15 cellular contexts compared by ENCODE assay signal in the genomic region with DNA sequence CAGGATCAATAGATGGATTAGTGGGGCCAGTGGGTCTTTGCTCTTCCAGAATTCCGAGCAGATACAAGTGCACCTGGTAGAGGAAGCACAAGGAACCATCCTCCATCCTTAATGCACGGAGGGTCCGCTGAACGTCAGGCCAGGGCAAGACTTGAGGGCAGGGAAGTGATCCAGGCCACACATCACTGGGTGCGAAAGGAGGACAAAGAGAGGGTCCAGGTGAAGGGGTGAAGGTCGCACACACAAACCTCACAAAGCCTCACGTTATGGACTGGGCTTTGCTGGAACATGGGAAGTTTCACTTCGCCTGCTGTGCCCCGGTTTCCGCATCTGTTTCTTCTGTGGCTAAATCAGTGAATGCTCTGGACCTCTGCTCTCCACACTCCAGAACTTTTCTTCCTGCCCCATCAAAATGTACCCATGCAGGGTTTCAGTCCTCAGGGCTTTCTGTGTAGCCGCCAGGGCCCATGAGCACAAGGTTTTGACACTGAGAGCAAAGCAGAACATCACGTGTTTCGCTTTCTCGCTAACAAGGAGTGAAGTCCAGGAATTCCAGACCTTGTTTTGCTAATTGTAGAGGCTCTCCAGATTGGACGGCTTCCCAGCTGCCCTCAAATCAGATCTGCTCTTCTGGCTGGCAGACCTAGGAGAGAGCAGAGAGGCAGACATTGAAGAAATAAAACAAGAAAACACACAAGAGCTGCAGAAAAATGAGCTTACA. TPM values are rescaled to one million over a fixed set of nuclear protein-coding genes. Genes with fewer than 3 reads are reported as not detected.
A peak's percentile ranks its signal among the peaks of the same experiment; 100 is the strongest.
DNase-seq lines count a peak whose midpoint lies in the region; ATAC-seq, FAIRE-seq and TF ChIP-seq lines count a peak whose summit lies in the region.
"Had no signal": no experiment of that assay in that cellular context is flagged by ENCODE, and none has a peak within 500 bp of the region (broad histone marks: within the 10 kb centered on the region; RNA-seq: fewer than 3 reads in every experiment).

No MANE protein-coding gene starts in this region.

- no peak for TF ChIP-seq CTCF in HepG2 (CRISPR knock-in tag; IDR thresholded peaks at IDR 0.05)
- TF ChIP-seq CTCF in testis (IDR thresholded peaks at IDR 0.05) = no peak

- ATAC-seq in HepG2 = peak; percentile 90
- no peak for ATAC-seq in HG03159 (IDR thresholded peaks at IDR 0.05; ENCODE audit: unreplicated experiment)
- ATAC-seq: stimulated activated naive CD8-positive, alpha-beta T cell treated with anti-CD3 and anti-CD28 coated beads, Interleukin-15, amount 100 ng/mL, for 72 hours had no signal

- DNase-seq in RPMI7951 (ENCODE audit: low read depth) (peak; percentile 57), fibroblast of peridontal ligament (ENCODE audit: extremely low read depth) (peak; percentile 18), HepG2 (ENCODE audit: low spot score) (peak; percentile 76), testis (peak; percentile 64), NCI-H1417 treated with DMSO at 0.1 percent for 48 hours (lab: John Stamatoyannopoulos, UW) (no peak), GM03348 (ENCODE audit: low spot score) (no peak)
- DNase-seq: activated CD8-positive, alpha-beta memory T cell treated with anti-CD3 and anti-CD28 coated beads, Interleukin-2, amount 50 U/mL, for 48 hours; CD4-positive, alpha-beta T cell; NCI-H146; NCI-H526; SJCRH30; stimulated activated naive CD8-positive, alpha-beta T cell treated with anti-CD3 and anti-CD28 coated beads, Interleukin-15, amount 100 ng/mL, for 72 hours had no signal

- H2AFZ ChIP-seq in HepG2 (ENCODE audit: low read length) = peak overlapping the region; percentile 43

- H3K36me3 ChIP-seq in HepG2 (replicated peaks in 1 of 2; ENCODE audit: control insufficient read depth in 1 of 2, insufficient read depth in 2 of 2, low read length in 2 of 2) (no peaks in the 10 kb centered on the region), testis (ENCODE audit: low read depth, missing control alignments) (no peaks in the 10 kb centered on the region)
- H3K36me3 ChIP-seq: adrenal gland, SJCRH30 had no signal

- H3K9me3 ChIP-seq in HepG2 (ENCODE audit: low read length) (peaks cover 8% of the 10 kb centered on the region), testis (no peaks in the 10 kb centered on the region)

- CTCF ChIA-PET in HepG2 (lab: Yijun Ruan, JAX; ENCODE audit: low intra/inter-chr PET ratio, low total read pairs) = no interaction called here

- WGBS in HepG2 (ENCODE audit: low lambda C conversion rate) = 15% methylated on average over 12 of the region's 15 CpGs
- WGBS in testis, 2 donors = 52 to 62% methylated on average over 15 of the region's 15 CpGs

- no peak overlapping the region; the same call in 1 of the 2 replicates for H3K9ac ChIP-seq in HepG2 (ENCODE audit: insufficient read depth, low read depth, low read length)

- peak; percentile 90 for FAIRE-seq in HepG2 (lab: Jason Lieb, UNC)

- in situ Hi-C loops in HepG2 (cut with HindIII; ENCODE audit: extremely low pct_ligation_motif_present, low pct_unique_long_range_greater_than_20kb) = no loop called here

- H3K4me2 ChIP-seq in HepG2 (ENCODE audit: low read depth, low read length) = peak overlapping the region; percentile 67

- POLR2A ChIA-PET in HepG2 (lab: Yijun Ruan, JAX) = no interaction called here

- TF ChIP-seq RAD21 in HepG2 (CRISPR knock-in tag; IDR thresholded peaks at IDR 0.05) = no peak

- H3K27ac ChIP-seq in HepG2 (ENCODE audit: extremely low read length, insufficient read depth, low read length) = peak overlapping the region; percentile 43
- no peak overlapping the region for H3K27ac ChIP-seq in testis
- H3K27ac ChIP-seq: adrenal gland, SJCRH30 had no signal

- H3K27me3 ChIP-seq in HepG2 (ENCODE audit: control insufficient read depth in 1 of 2, insufficient read depth in 2 of 2, low read length in 2 of 2) (no peaks in the 10 kb centered on the region), testis (no peaks in the 10 kb centered on the region)
- H3K27me3 ChIP-seq: adrenal gland, SJCRH30 had no signal

- peaks cover 21% of the 10 kb centered on the region for H3K4me1 ChIP-seq in HepG2 (ENCODE audit: insufficient read depth, low read length)
- H3K4me1 ChIP-seq in testis = no peaks in the 10 kb centered on the region
- H3K4me1 ChIP-seq: adrenal gland, SJCRH30 had no signal

- peak overlapping the region in 1 of 3 experiments; percentile 37; a peak in 2 of 6 replicates for H3K4me3 ChIP-seq in HepG2 (replicated peaks in 1 of 3; ENCODE audit: insufficient read depth in 1 of 3, low read depth in 2 of 3, low read length in 3 of 3)
- H3K4me3 ChIP-seq in testis = no peak overlapping the region
- H3K4me3 ChIP-seq: adrenal gland, SJCRH30 had no signal

- TF ChIP-seq POLR2A in HepG2 (IDR thresholded peaks at IDR 0.05; ENCODE audit: insufficient read depth in 1 of 2, low read depth in 2 of 2, low read length in 2 of 2) (no peak), testis (IDR thresholded peaks at IDR 0.05) (no peak)

- TF ChIP-seq EP300 in HepG2 (IDR thresholded peaks at IDR 0.05; ENCODE audit: low read depth in 2 of 2, low read length in 2 of 2) = no peak
- no peak for TF ChIP-seq EP300 in HepG2 (CRISPR knock-in tag; IDR thresholded peaks at IDR 0.05; ENCODE audit: borderline replicate concordance)

- no TSS peak for BruUV-seq in HepG2 (replicated peaks; lab: Mats Ljungman, UMichigan)

- H4K20me1 ChIP-seq in HepG2 (ENCODE audit: insufficient read depth, low read length) = no peaks in the 10 kb centered on the region

- intact Hi-C loops in HepG2 (cut with micrococcal nuclease; ENCODE audit: unreplicated experiment) (no loop called here), testis (cut with DNase I; ENCODE audit: low total_unique reads) (no loop called here)

- no peaks in the 10 kb centered on the region for H3K79me2 ChIP-seq in HepG2 (ENCODE audit: insufficient read depth, low read length)

TF ChIP-seq in HepG2, 621 proteins besides CTCF, POLR2A, EP300 and RAD21 (continues in another document):
- peak; percentile 41; the same call in 1 of the 2 replicates for TF ChIP-seq USF2 (IDR thresholded peaks at IDR 0.05; ENCODE audit: low read depth, low read length)
- TF ChIP-seq USF2 (CRISPR knock-in tag; IDR thresholded peaks at IDR 0.05; ENCODE audit: borderline replicate concordance) = peak; percentile 71; the same call in 1 of the 2 replicates
- peak; percentile 59; the same call in 1 of the 2 replicates for TF ChIP-seq MIXL1 (CRISPR knock-in tag; IDR thresholded peaks at IDR 0.05)
- no peak for TF ChIP-seq ARHGAP35 (CRISPR knock-in tag; IDR thresholded peaks at IDR 0.05; ENCODE audit: borderline replicate concordance)
- no peak for TF ChIP-seq ZNF282 (IDR thresholded peaks at IDR 0.05; ENCODE audit: partially characterized antibody)
- no peak for TF ChIP-seq ZNF768 (CRISPR knock-in tag; IDR thresholded peaks at IDR 0.05)
- peak; percentile 77 for TF ChIP-seq TEAD3 (CRISPR knock-in tag; optimal IDR thresholded peaks at IDR 0.05; ENCODE audit: borderline replicate concordance)
- peak; percentile 28; the same call in 1 of the 2 replicates for TF ChIP-seq GFI1 (CRISPR knock-in tag; IDR thresholded peaks at IDR 0.05; ENCODE audit: borderline replicate concordance)
- no peak for TF ChIP-seq MAFK (conservative IDR thresholded peaks at IDR 0.05 in 1 of 2, IDR thresholded peaks at IDR 0.05 in 1 of 2; ENCODE audit: low read length in 2 of 2)
- peak; percentile 42; the same call in 1 of the 2 replicates for TF ChIP-seq PHF21A (CRISPR knock-in tag; IDR thresholded peaks at IDR 0.05)
- no peak for TF ChIP-seq TP53 (CRISPR knock-in tag; conservative IDR thresholded peaks at IDR 0.05)

RNA-seq across cellular contexts. Expression of gene KLF15, which starts 56.3 kb away (rescaled TPM):
- 0.59 and 0.72 TPM in 2 replicates for total RNA-seq in RPMI7951 (2014; rRNA removed; shearing (Covaris generic))
- 5.4 and 7.8 TPM in 2 replicates for total RNA-seq in HepG2 (2016; rRNA removed; fragmentation: Illumina TruSeq; extraction: Trizol)
- total RNA-seq in HepG2 (2016; cell fraction: cytosol; rRNA removed; fragmentation: Illumina TruSeq; extraction: Trizol; ENCODE audit: low read depth) = 1.1 and 1.4 TPM in 2 replicates
- total RNA-seq in HepG2 (2016; cell fraction: insoluble cytoplasmic fraction; rRNA removed; fragmentation: Illumina TruSeq; extraction: Trizol) = 5.0 and 8.2 TPM in 2 replicates
- total RNA-seq in HepG2 (2016; cell fraction: membrane; rRNA removed; fragmentation: Illumina TruSeq; extraction: Trizol) = 3.1 and 3.8 TPM in 2 replicates
- total RNA-seq in HepG2 (2016; cell fraction: nucleus; rRNA removed; fragmentation: Illumina TruSeq; extraction: Trizol) = 6.2 and 8.6 TPM in 2 replicates
- polyA plus RNA-seq in HepG2 (2011; rRNA removed) = 5.3 and 7.1 TPM in 2 replicates
- polyA plus RNA-seq in HepG2 (2011; cell fraction: cytosol; rRNA removed) = 3.5 and 8.6 TPM in 2 replicates
- 10.1 and 15.9 TPM in 2 replicates for polyA plus RNA-seq in HepG2 (2011; cell fraction: nucleus; rRNA removed)
- 3.1 and 3.5 TPM in 2 replicates for polyA plus RNA-seq in HepG2 (2012)
- 0.46 and 0.59 TPM in 2 replicates for polyA plus RNA-seq in HepG2 (2016; cell fraction: cytosol; fragmentation: Illumina TruSeq; extraction: Trizol; ENCODE audit: low read depth)
- polyA plus RNA-seq in HepG2 (2016; cell fraction: insoluble cytoplasmic fraction; fragmentation: Illumina TruSeq; extraction: Trizol; ENCODE audit: low read depth) = 5.6 and 7.2 TPM in 2 replicates
- polyA plus RNA-seq in HepG2 (2016; cell fraction: membrane; fragmentation: Illumina TruSeq; extraction: Trizol; ENCODE audit: low read depth) = 1.9 and 2.3 TPM in 2 replicates
- 11.1 and 14.2 TPM in 2 replicates for polyA plus RNA-seq in HepG2 (2016; cell fraction: nucleus; fragmentation: Illumina TruSeq; extraction: Trizol; ENCODE audit: insufficient read depth, low read depth)
- polyA minus RNA-seq in HepG2 (2011; rRNA and poly(A)+ RNA removed; ENCODE audit: low replicate concordance) = 0.09 and 16.6 TPM in 2 replicates
- polyA minus RNA-seq in HepG2 (2011; cell fraction: cytosol; rRNA and poly(A)+ RNA removed) = 3.5 and 3.9 TPM in 2 replicates
- polyA minus RNA-seq in HepG2 (2011; cell fraction: nucleus; rRNA and poly(A)+ RNA removed) = 9.2 and 10.2 TPM in 2 replicates
- 10 to 100 TPM; 32.0 to 36.1 TPM for total RNA-seq in testis
- polyA plus RNA-seq in testis (ENCODE audit: insufficient read depth, low read depth, low replicate concordance) = 8.5 TPM
- total RNA-seq: mononuclear cell had no signal

Comparison
In these comparisons a context has a peak if more than half of its experiments do, and no peak if none do; other contexts are left out.
1. DNase-seq: peak in RPMI7951 (single experiment), fibroblast of peridontal ligament (single experiment), HepG2 (single experiment) and testis (single experiment); none in NCI-H1417 treated with DMSO at 0.1 percent for 48 hours (single experiment) and GM03348 (single experiment).